ENCODE assay signal across 21 cellular contexts in genomic region chr16:82005491-82005830, GRCh38. TPM values are rescaled to one million over a fixed set of nuclear protein-coding genes. Genes with fewer than 3 reads are reported as not detected.
DNase-seq lines count a peak whose midpoint lies in the region; ATAC-seq, FAIRE-seq and TF ChIP-seq lines count a peak whose summit lies in the region.
"Had no signal": no experiment of that assay in that cellular context is flagged by ENCODE, and none has a peak within 500 bp of the region (broad histone marks: within the 10 kb centered on the region; RNA-seq: fewer than 3 reads in every experiment).

No MANE protein-coding gene starts in this region.

- ATAC-seq in left ventricle myocardium superior (peak; percentile 51), left cardiac atrium (no peak)
- no peak for ATAC-seq in activated T-helper 17 cell treated with anti-CD3 and anti-CD28 coated beads, Interleukin-2, amount 50 U/mL, for 72 hours (replicated peaks)

- no peak overlapping the region for H2AFZ ChIP-seq in endothelial cell of umbilical vein (ENCODE audit: low read depth, low read length)
- no peak overlapping the region for H2AFZ ChIP-seq in neural progenitor cell (replicated peaks)

- H3K36me3 ChIP-seq in endothelial cell of umbilical vein (ENCODE audit: control insufficient read depth in 2 of 2, extremely low read depth in 1 of 2, insufficient read depth in 2 of 2, low read length in 2 of 2) (no peaks in the 10 kb centered on the region), neural progenitor cell (no peaks in the 10 kb centered on the region)
- H3K36me3 ChIP-seq: MG63 had no signal

- H3K36me3 Mint-ChIP-seq in neural progenitor cell, result no peaks in the 10 kb centered on the region
- H3K36me3 Mint-ChIP-seq in activated T-helper 17 cell treated with anti-CD3 and anti-CD28 coated beads, Interleukin-2, amount 50 U/mL, for 72 hours (ENCODE audit: low read depth), result peaks cover 52% of the 10 kb centered on the region

- H3K27ac ChIP-seq in endothelial cell of umbilical vein (ENCODE audit: insufficient read depth, low read depth, low read length) (peak overlapping the region; percentile 5), neural progenitor cell (no peak overlapping the region)
- H3K27ac ChIP-seq: RWPE1 had no signal

- H3K4me2 ChIP-seq in endothelial cell of umbilical vein (ENCODE audit: insufficient read depth, low read length), result no peak overlapping the region
- H3K4me2 ChIP-seq in neural progenitor cell, result no peak overlapping the region
- H3K4me2 ChIP-seq: SK-N-SH had no signal

- peaks cover 12% of the 10 kb centered on the region for H3K4me1 Mint-ChIP-seq in neural progenitor cell
- H3K4me1 Mint-ChIP-seq in activated T-helper 17 cell treated with anti-CD3 and anti-CD28 coated beads, Interleukin-2, amount 50 U/mL, for 72 hours, result peaks cover 20% of the 10 kb centered on the region

- intact Hi-C loops in left ventricle myocardium superior (cut with micrococcal nuclease) (no loop called here), left cardiac atrium (cut with DNase I) (no loop called here), endothelial cell of umbilical vein (cut with micrococcal nuclease) (loop anchor here (2.0 kb wide), 1 partner anchor 103 kb away; no protein-coding TSS in a partner anchor)

- H3K4me1 ChIP-seq in endothelial cell of umbilical vein (ENCODE audit: control insufficient read depth, extremely low read depth, insufficient read depth, low read length) (peaks cover 12% of the 10 kb centered on the region), neural progenitor cell (peaks cover 4% of the 10 kb centered on the region)

- TF ChIP-seq POLR2A in endothelial cell of umbilical vein (IDR thresholded peaks at IDR 0.05; ENCODE audit: low read depth, low read length), result no peak

- no TSS peak for BruUV-seq in endothelial cell of umbilical vein (replicated peaks; lab: Mats Ljungman, UMichigan)

- H3F3A ChIP-seq in neural progenitor cell (ENCODE audit: low read depth), result no peaks in the 10 kb centered on the region

- H4K20me1 ChIP-seq in endothelial cell of umbilical vein (replicated peaks; ENCODE audit: control insufficient read depth, extremely low read depth, insufficient read depth, low read length) (no peaks in the 10 kb centered on the region), neural progenitor cell (ENCODE audit: low read depth) (no peaks in the 10 kb centered on the region)

- H3K79me2 ChIP-seq in endothelial cell of umbilical vein (ENCODE audit: control insufficient read depth, insufficient read depth, low read length) (no peaks in the 10 kb centered on the region), neural progenitor cell (ENCODE audit: low read depth) (no peaks in the 10 kb centered on the region)

- no peak for FAIRE-seq in endothelial cell of umbilical vein (lab: Jason Lieb, UNC)
- FAIRE-seq: G401.6, GM19239, H54 had no signal

- dilution Hi-C loops in endothelial cell of umbilical vein (cut with MboI; ENCODE audit: extremely low pct_ligation_motif_present, low sequenced_read_pairs), result no loop called here

- peaks cover 11% of the 10 kb centered on the region for H3K27me3 Mint-ChIP-seq in neural progenitor cell (ENCODE audit: insufficient read depth, low read depth)
- no peaks in the 10 kb centered on the region for H3K27me3 Mint-ChIP-seq in activated T-helper 17 cell treated with anti-CD3 and anti-CD28 coated beads, Interleukin-2, amount 50 U/mL, for 72 hours

- no peak overlapping the region for H3K4me3 Mint-ChIP-seq in neural progenitor cell
- no peak overlapping the region for H3K4me3 Mint-ChIP-seq in activated T-helper 17 cell treated with anti-CD3 and anti-CD28 coated beads, Interleukin-2, amount 50 U/mL, for 72 hours
- H3K4me3 Mint-ChIP-seq: CD4-positive, CD25-positive, alpha-beta regulatory T cell had no signal

- H3K9ac ChIP-seq in endothelial cell of umbilical vein (replicated peaks; ENCODE audit: extremely low read depth, insufficient read depth, low read length), result no peak overlapping the region
- H3K9ac ChIP-seq in neural progenitor cell, result no peak overlapping the region
- H3K9ac ChIP-seq: SK-N-SH had no signal

- POLR2A ChIA-PET in endothelial cell of umbilical vein (lab: Charles Lee), result no interaction called here

- DNase-seq in left ventricle myocardium superior (no peak), left cardiac atrium (no peak), NCI-H524 (lab: John Stamatoyannopoulos, UW) (peak; percentile 46 to 79), endothelial cell of umbilical vein (ENCODE audit: low read depth, low spot score) (no peak), DMS153 treated with DMSO at 0.1 percent for 48 hours (lab: John Stamatoyannopoulos, UW; ENCODE audit: unreplicated experiment) (no peak), neural progenitor cell (ENCODE audit: low spot score) (no peak)
- DNase-seq: CD4-positive, CD25-positive, alpha-beta regulatory T cell; DMS153; MG63; NCI-H1092; NCI-H1436 treated with DMSO at 0.1 percent for 48 hours; NCI-H1930; NCI-H446; NK-92 treated with Interleukin-12 subunit alpha and Interleukin-12 subunit beta, amount 100 ng/mL, for 24 hours; SIG-M5 had no signal

- CTCF ChIA-PET in endothelial cell of umbilical vein (lab: Charles Lee), result no interaction called here

- H3K27me3 ChIP-seq in endothelial cell of umbilical vein (ENCODE audit: control insufficient read depth in 2 of 2, insufficient read depth in 2 of 2, low read length in 2 of 2) (no peaks in the 10 kb centered on the region), neural progenitor cell (no peaks in the 10 kb centered on the region)
- H3K27me3 ChIP-seq: MG63 had no signal

- H3K9me3 ChIP-seq in endothelial cell of umbilical vein (replicated peaks; ENCODE audit: control insufficient read depth, insufficient read depth, low read length), result peaks cover 4% of the 10 kb centered on the region
- peaks cover 6% of the 10 kb centered on the region for H3K9me3 ChIP-seq in neural progenitor cell (ENCODE audit: low read depth)
- H3K9me3 ChIP-seq: MG63 had no signal

- no peak overlapping the region for H3K27ac Mint-ChIP-seq in neural progenitor cell
- no peak overlapping the region for H3K27ac Mint-ChIP-seq in activated T-helper 17 cell treated with anti-CD3 and anti-CD28 coated beads, Interleukin-2, amount 50 U/mL, for 72 hours
- H3K27ac Mint-ChIP-seq: CD4-positive, CD25-positive, alpha-beta regulatory T cell had no signal

- peaks cover 27% of the 10 kb centered on the region for H3K9me3 Mint-ChIP-seq in neural progenitor cell
- H3K9me3 Mint-ChIP-seq in activated T-helper 17 cell treated with anti-CD3 and anti-CD28 coated beads, Interleukin-2, amount 50 U/mL, for 72 hours, result peaks cover 6% of the 10 kb centered on the region

- H3K9me1 ChIP-seq in endothelial cell of umbilical vein (replicated peaks; ENCODE audit: control insufficient read depth, extremely low read depth, insufficient read depth, low read length), result no peaks in the 10 kb centered on the region

- H3K4me3 ChIP-seq in endothelial cell of umbilical vein (replicated peaks in 1 of 3; ENCODE audit: insufficient read depth in 1 of 3, low read depth in 1 of 3, low read length in 3 of 3) (no peak overlapping the region), neural progenitor cell (no peak overlapping the region)
- H3K4me3 ChIP-seq: MG63 had no signal

- TF ChIP-seq CTCF in endothelial cell of umbilical vein (IDR thresholded peaks at IDR 0.05; ENCODE audit: extremely low read depth in 1 of 2, insufficient read depth in 1 of 2, low read depth in 1 of 2, low read length in 2 of 2), result no peak
- no peak for TF ChIP-seq CTCF in neural progenitor cell (IDR thresholded peaks at IDR 0.05)

TF ChIP-seq in endothelial cell of umbilical vein, 7 proteins besides CTCF, POLR2A, EP300 and RAD21:
- TF ChIP-seq, protein P1, sequence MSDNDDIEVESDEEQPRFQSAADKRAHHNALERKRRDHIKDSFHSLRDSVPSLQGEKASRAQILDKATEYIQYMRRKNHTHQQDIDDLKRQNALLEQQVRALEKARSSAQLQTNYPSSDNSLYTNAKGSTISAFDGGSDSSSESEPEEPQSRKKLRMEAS (IDR thresholded peaks at IDR 0.05; ENCODE audit: insufficient read depth, insufficient read length), result no peak
- TF ChIP-seq EZH2 (IDR thresholded peaks at IDR 0.05; ENCODE audit: borderline replicate concordance, low read depth, low read length, severe bottlenecking), result no peak
- peak; percentile 64 for TF ChIP-seq GATA2 (IDR thresholded peaks at IDR 0.05; ENCODE audit: insufficient read depth, insufficient read length, low read depth, low read length)
- TF ChIP-seq POLR2AphosphoS5 (IDR thresholded peaks at IDR 0.05; ENCODE audit: insufficient read depth, low read depth, low read length), result no peak
TF ChIP-seq in endothelial cell of umbilical vein: peak in this region for 1.

RNA-seq across cellular contexts. Expression of gene SDR42E1, which starts 5.8 kb away (rescaled TPM):
- total RNA-seq in left ventricle myocardium superior, result 0.92 TPM
- 1 to 10 TPM in 1 of 2 donors, under 1 TPM in 1; 0.94 to 1.4 TPM for total RNA-seq in left cardiac atrium
- total RNA-seq in endothelial cell of umbilical vein, result 0.07 TPM in 1 of 2 replicates, not detected in the other
- 0.05 and 0.08 TPM in 2 replicates for polyA plus RNA-seq in endothelial cell of umbilical vein
- 0.07 and 0.10 TPM in 2 replicates for polyA plus RNA-seq in endothelial cell of umbilical vein (2011; cell fraction: cytosol; rRNA removed)
- polyA plus RNA-seq in endothelial cell of umbilical vein (2011; cell fraction: nucleus; rRNA removed), result 0.05 and 0.14 TPM in 2 replicates
- polyA plus RNA-seq in endothelial cell of umbilical vein (2012), result 0.03 and 0.48 TPM in 2 replicates
- 0.13 and 0.44 TPM in 2 replicates for polyA minus RNA-seq in endothelial cell of umbilical vein
- not detected for polyA minus RNA-seq in endothelial cell of umbilical vein (2011; cell fraction: cytosol; rRNA and poly(A)+ RNA removed)
- 0.19 and 0.24 TPM in 2 replicates for polyA minus RNA-seq in endothelial cell of umbilical vein (2011; cell fraction: nucleus; rRNA and poly(A)+ RNA removed)
- total RNA-seq in neural progenitor cell (ENCODE audit: low replicate concordance), result 0.12 and 0.37 TPM in 2 replicates
- 1 to 10 TPM; 3.7 to 5.1 TPM for total RNA-seq in activated T-helper 17 cell treated with anti-CD3 and anti-CD28 coated beads, Interleukin-2, amount 50 U/mL, for 72 hours
- polyA plus RNA-seq: SK-N-SH had no signal

RNA-seq across cellular contexts. Expression of gene HSD17B2, which starts 29.6 kb away (rescaled TPM):
- total RNA-seq in left ventricle myocardium superior (not detected), left cardiac atrium (not detected), endothelial cell of umbilical vein (2.8 and 4.5 TPM in 2 replicates), neural progenitor cell (ENCODE audit: low replicate concordance) (not detected in 2 replicates)
- 0.43 and 1.2 TPM in 2 replicates for polyA plus RNA-seq in endothelial cell of umbilical vein
- polyA plus RNA-seq in endothelial cell of umbilical vein (2011; cell fraction: cytosol; rRNA removed), result 0.56 and 0.74 TPM in 2 replicates
- 0.49 and 0.82 TPM in 2 replicates for polyA plus RNA-seq in endothelial cell of umbilical vein (2011; cell fraction: nucleus; rRNA removed)
- 2.4 and 2.7 TPM in 2 replicates for polyA plus RNA-seq in endothelial cell of umbilical vein (2012)
- 1.4 TPM in 2 replicates for polyA minus RNA-seq in endothelial cell of umbilical vein
- polyA minus RNA-seq in endothelial cell of umbilical vein (2011; cell fraction: cytosol; rRNA and poly(A)+ RNA removed), result not detected
- polyA minus RNA-seq in endothelial cell of umbilical vein (2011; cell fraction: nucleus; rRNA and poly(A)+ RNA removed), result 0.58 and 1.1 TPM in 2 replicates
- total RNA-seq in activated T-helper 17 cell treated with anti-CD3 and anti-CD28 coated beads, Interleukin-2, amount 50 U/mL, for 72 hours, result not detected
- total RNA-seq: CD4-positive, CD25-positive, alpha-beta regulatory T cell had no signal
- polyA plus RNA-seq: SK-N-SH had no signal

Comparison
In these comparisons a context has a peak if more than half of its experiments do, and no peak if none do; other contexts are left out.
1. DNase-seq: peak in NCI-H524 (2 of 2); none in left ventricle myocardium superior (single experiment), left cardiac atrium (single experiment), endothelial cell of umbilical vein (single experiment), DMS153 treated with DMSO at 0.1 percent for 48 hours (single experiment) and neural progenitor cell (single experiment).